1 cellular context compared by ENCODE assay signal in genomic region chr3:38649500-38650247, GRCh38.
TF ChIP-seq lines count a peak whose summit lies in the region.

Gene SCN5A, minus strand, starts transcription at chr3:38649687. Its CDS starts 16,380 bp downstream, at chr3:38633307.

TF ChIP-seq in K562, 482 proteins besides CTCF, POLR2A, EP300 and RAD21 (continued from another document and continues in another):
- TF ChIP-seq, protein P1, sequence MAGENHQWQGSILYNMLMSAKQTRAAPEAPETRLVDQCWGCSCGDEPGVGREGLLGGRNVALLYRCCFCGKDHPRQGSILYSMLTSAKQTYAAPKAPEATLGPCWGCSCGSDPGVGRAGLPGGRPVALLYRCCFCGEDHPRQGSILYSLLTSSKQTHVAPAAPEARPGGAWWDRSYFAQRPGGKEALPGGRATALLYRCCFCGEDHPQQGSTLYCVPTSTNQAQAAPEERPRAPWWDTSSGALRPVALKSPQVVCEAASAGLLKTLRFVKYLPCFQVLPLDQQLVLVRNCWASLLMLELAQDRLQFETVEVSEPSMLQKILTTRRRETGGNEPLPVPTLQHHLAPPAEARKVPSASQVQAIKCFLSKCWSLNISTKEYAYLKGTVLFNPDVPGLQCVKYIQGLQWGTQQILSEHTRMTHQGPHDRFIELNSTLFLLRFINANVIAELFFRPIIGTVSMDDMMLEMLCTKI (IDR thresholded peaks at IDR 0.05; ENCODE audit: partially characterized antibody): no peak
- no peak for TF ChIP-seq ATF1 (CRISPR knock-in tag; IDR thresholded peaks at IDR 0.05)
- TF ChIP-seq ATF1 (tag; IDR thresholded peaks at IDR 0.05): peak; percentile 35
- TF ChIP-seq, protein P2, sequence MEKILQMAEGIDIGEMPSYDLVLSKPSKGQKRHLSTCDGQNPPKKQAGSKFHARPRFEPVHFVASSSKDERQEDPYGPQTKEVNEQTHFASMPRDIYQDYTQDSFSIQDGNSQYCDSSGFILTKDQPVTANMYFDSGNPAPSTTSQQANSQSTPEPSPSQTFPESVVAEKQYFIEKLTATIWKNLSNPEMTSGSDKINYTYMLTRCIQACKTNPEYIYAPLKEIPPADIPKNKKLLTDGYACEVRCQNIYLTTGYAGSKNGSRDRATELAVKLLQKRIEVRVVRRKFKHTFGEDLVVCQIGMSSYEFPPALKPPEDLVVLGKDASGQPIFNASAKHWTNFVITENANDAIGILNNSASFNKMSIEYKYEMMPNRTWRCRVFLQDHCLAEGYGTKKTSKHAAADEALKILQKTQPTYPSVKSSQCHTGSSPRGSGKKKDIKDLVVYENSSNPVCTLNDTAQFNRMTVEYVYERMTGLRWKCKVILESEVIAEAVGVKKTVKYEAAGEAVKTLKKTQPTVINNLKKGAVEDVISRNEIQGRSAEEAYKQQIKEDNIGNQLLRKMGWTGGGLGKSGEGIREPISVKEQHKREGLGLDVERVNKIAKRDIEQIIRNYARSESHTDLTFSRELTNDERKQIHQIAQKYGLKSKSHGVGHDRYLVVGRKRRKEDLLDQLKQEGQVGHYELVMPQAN (IDR thresholded peaks at IDR 0.05; ENCODE audit: borderline replicate concordance): peak; percentile 77
- no peak for TF ChIP-seq ELF4 (CRISPR knock-in tag; IDR thresholded peaks at IDR 0.05)
- TF ChIP-seq CBX8 (IDR thresholded peaks at IDR 0.05; ENCODE audit: borderline replicate concordance, extremely low read depth, low read depth, low read length, poor library complexity, severe bottlenecking): no peak
- no peak for TF ChIP-seq SAFB2 (IDR thresholded peaks at IDR 0.05; ENCODE audit: borderline replicate concordance, low read depth, low read length, severe bottlenecking)
- peak; percentile 53 for TF ChIP-seq VEZF1 (CRISPR knock-in tag; IDR thresholded peaks at IDR 0.05)
- no peak for TF ChIP-seq NRF1 (conservative IDR thresholded peaks at IDR 0.05 in 1 of 2, IDR thresholded peaks at IDR 0.05 in 1 of 2)
- no peak for TF ChIP-seq ZBTB1 (CRISPR knock-in tag; IDR thresholded peaks at IDR 0.05; ENCODE audit: borderline replicate concordance, low read depth)
- TF ChIP-seq RBFOX2 (IDR thresholded peaks at IDR 0.05; ENCODE audit: low read depth, low read length): peak; percentile 57
- TF ChIP-seq DEAF1 (CRISPR knock-in tag; IDR thresholded peaks at IDR 0.05): no peak
- no peak for TF ChIP-seq NFE2 (IDR thresholded peaks at IDR 0.05; ENCODE audit: low read depth)
- no peak for TF ChIP-seq NR2C2 (CRISPR knock-in tag; IDR thresholded peaks at IDR 0.05)
- no peak for TF ChIP-seq NR2C2 (tag; IDR thresholded peaks at IDR 0.05)
- 0 out of 2 replicates have a peak, but pooled peaks have one; percentile 29 for TF ChIP-seq ARID1B (IDR thresholded peaks at IDR 0.05)
- peak; percentile 32 to 86; a peak in 1 of 4 replicates for TF ChIP-seq SIN3A (IDR thresholded peaks at IDR 0.05; ENCODE audit: borderline replicate concordance in 2 of 2, control insufficient read depth in 1 of 2, low read depth in 2 of 2, low read length in 2 of 2)
- TF ChIP-seq GABPB2 (CRISPR knock-in tag; conservative IDR thresholded peaks at IDR 0.05): no peak
- TF ChIP-seq KDM1A (IDR thresholded peaks at IDR 0.05): no peak
- no peak for TF ChIP-seq U2AF2 (optimal IDR thresholded peaks at IDR 0.05; ENCODE audit: low read depth, low read length)
- TF ChIP-seq HCFC1 (IDR thresholded peaks at IDR 0.05; ENCODE audit: low read depth, low read length): no peak
- no peak for TF ChIP-seq HES1 (IDR thresholded peaks at IDR 0.05; ENCODE audit: low read depth)
- TF ChIP-seq, protein P3, sequence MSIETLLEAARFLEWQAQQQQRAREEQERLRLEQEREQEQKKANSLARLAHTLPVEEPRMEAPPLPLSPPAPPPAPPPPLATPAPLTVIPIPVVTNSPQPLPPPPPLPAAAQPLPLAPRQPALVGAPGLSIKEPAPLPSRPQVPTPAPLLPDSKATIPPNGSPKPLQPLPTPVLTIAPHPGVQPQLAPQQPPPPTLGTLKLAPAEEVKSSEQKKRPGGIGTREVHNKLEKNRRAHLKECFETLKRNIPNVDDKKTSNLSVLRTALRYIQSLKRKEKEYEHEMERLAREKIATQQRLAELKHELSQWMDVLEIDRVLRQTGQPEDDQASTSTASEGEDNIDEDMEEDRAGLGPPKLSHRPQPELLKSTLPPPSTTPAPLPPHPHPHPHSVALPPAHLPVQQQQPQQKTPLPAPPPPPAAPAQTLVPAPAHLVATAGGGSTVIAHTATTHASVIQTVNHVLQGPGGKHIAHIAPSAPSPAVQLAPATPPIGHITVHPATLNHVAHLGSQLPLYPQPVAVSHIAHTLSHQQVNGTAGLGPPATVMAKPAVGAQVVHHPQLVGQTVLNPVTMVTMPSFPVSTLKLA (conservative IDR thresholded peaks at IDR 0.05): peak; percentile 90 to 94
- 0 out of 4 replicates have a peak, but pooled peaks of 1 of the 2 experiments have one; percentile 19 for TF ChIP-seq TEAD1 (CRISPR knock-in tag; IDR thresholded peaks at IDR 0.05)
- TF ChIP-seq, protein P4, sequence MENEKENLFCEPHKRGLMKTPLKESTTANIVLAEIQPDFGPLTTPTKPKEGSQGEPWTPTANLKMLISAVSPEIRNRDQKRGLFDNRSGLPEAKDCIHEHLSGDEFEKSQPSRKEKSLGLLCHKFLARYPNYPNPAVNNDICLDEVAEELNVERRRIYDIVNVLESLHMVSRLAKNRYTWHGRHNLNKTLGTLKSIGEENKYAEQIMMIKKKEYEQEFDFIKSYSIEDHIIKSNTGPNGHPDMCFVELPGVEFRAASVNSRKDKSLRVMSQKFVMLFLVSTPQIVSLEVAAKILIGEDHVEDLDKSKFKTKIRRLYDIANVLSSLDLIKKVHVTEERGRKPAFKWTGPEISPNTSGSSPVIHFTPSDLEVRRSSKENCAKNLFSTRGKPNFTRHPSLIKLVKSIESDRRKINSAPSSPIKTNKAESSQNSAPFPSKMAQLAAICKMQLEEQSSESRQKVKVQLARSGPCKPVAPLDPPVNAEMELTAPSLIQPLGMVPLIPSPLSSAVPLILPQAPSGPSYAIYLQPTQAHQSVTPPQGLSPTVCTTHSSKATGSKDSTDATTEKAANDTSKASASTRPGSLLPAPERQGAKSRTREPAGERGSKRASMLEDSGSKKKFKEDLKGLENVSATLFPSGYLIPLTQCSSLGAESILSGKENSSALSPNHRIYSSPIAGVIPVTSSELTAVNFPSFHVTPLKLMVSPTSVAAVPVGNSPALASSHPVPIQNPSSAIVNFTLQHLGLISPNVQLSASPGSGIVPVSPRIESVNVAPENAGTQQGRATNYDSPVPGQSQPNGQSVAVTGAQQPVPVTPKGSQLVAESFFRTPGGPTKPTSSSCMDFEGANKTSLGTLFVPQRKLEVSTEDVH (IDR thresholded peaks at IDR 0.05; ENCODE audit: low read depth, partially characterized antibody): no peak
- peak; percentile 0 for TF ChIP-seq KDM5B (IDR thresholded peaks at IDR 0.05; ENCODE audit: insufficient replicate concordance, low read depth, low read length)
- no peak for TF ChIP-seq MEF2D (tag; conservative IDR thresholded peaks at IDR 0.05; ENCODE audit: low read depth)
- TF ChIP-seq HBP1 (CRISPR knock-in tag; IDR thresholded peaks at IDR 0.05): no peak
- TF ChIP-seq ZNF347 (CRISPR knock-in tag; IDR thresholded peaks at IDR 0.05; ENCODE audit: low read depth): no peak
- TF ChIP-seq, protein P5, sequence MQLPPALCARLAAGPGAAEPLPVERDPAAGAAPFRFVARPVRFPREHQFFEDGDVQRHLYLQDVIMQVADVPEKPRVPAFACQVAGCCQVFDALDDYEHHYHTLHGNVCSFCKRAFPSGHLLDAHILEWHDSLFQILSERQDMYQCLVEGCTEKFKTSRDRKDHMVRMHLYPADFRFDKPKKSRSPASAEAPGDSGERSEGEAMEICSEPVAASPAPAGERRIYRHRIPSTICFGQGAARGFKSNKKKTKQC (CRISPR knock-in tag; IDR thresholded peaks at IDR 0.05): peak; percentile 75; the same call in 1 of the 2 replicates
- TF ChIP-seq POLR2G (IDR thresholded peaks at IDR 0.05; ENCODE audit: low read depth, low read length): peak; percentile 65
- TF ChIP-seq ZNF561 (CRISPR knock-in tag; conservative IDR thresholded peaks at IDR 0.05): no peak
- no peak for TF ChIP-seq GTF2F1 (IDR thresholded peaks at IDR 0.05; ENCODE audit: low read depth, low read length)
- TF ChIP-seq MXI1 (IDR thresholded peaks at IDR 0.05; ENCODE audit: low read depth, low read length): 0 out of 2 replicates have a peak, but pooled peaks have one; percentile 25
- TF ChIP-seq, protein P6, sequence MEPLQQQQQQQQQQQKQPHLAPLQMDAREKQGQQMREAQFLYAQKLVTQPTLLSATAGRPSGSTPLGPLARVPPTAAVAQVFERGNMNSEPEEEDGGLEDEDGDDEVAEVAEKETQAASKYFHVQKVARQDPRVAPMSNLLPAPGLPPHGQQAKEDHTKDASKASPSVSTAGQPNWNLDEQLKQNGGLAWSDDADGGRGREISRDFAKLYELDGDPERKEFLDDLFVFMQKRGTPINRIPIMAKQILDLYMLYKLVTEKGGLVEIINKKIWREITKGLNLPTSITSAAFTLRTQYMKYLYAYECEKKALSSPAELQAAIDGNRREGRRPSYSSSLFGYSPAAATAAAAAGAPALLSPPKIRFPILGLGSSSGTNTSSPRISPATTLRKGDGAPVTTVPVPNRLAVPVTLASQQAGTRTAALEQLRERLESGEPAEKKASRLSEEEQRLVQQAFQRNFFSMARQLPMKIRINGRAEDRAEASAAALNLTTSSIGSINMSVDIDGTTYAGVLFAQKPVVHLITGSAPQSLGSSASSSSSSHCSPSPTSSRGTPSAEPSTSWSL (CRISPR knock-in tag; IDR thresholded peaks at IDR 0.05; ENCODE audit: borderline replicate concordance): no peak
- no peak for TF ChIP-seq ZNF282 (CRISPR knock-in tag; IDR thresholded peaks at IDR 0.05)
- no peak; the same call in 1 of the 2 replicates for TF ChIP-seq SMARCA5 (IDR thresholded peaks at IDR 0.05)
- TF ChIP-seq ZBTB2 (IDR thresholded peaks at IDR 0.05): peak; percentile 51
- 0 out of 2 replicates have a peak, but pooled peaks have one; percentile 12 for TF ChIP-seq CREB1 (IDR thresholded peaks at IDR 0.05)
- no peak for TF ChIP-seq CREB1 (CRISPR knock-in tag; IDR thresholded peaks at IDR 0.05)
- no peak for TF ChIP-seq ZNF766 (CRISPR knock-in tag; conservative IDR thresholded peaks at IDR 0.05)
- no peak for TF ChIP-seq TRIM28 (IDR thresholded peaks at IDR 0.05)
- no peak for TF ChIP-seq TAF15 (IDR thresholded peaks at IDR 0.05; ENCODE audit: low read depth, low read length)
